In the genomic region with DNA sequence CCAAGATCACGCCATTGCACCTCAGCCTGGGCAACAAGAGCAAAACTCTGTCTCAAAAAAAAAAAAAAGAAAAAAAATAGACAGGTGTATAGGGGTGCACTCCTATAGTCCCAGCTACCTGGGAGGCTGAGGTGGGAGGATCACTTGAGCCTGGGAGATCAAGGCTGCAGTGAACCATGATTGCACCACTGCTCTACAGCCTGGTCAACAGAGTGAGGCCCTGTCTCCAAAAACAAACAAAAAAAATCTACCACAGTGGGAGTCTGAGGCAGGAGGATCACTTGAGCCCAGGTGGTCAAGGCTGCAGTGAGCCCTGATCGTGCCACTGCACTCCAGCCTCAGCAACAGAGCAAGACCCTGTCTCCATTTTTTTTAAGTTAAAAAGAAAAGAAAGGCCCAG, we compare ENCODE assay signal across 4 cellular contexts. TPM values are rescaled to one million over a fixed set of nuclear protein-coding genes. Genes with fewer than 3 reads are reported as not detected.
"Had no signal": no experiment of that assay in that cellular context is flagged by ENCODE, and none has a peak within 500 bp of the region (broad histone marks: within the 10 kb centered on the region; RNA-seq: fewer than 3 reads in every experiment).

No MANE protein-coding gene starts in this region.

RNA-seq across cellular contexts. Expression of a gene that starts 59.7 kb away (rescaled TPM):
- total RNA-seq: activated B cell treated with CpG ODN at 0.5 μM for 24 hours; activated CD4-positive, alpha-beta T cell treated with anti-CD3 and anti-CD28 coated beads, Interleukin-2, amount 10 ng/mL, durations not matched to agents 24 days and 14 days; T-helper 1 cell treated with Interleukin-12 subunit alpha and Interleukin-12 subunit beta and Interleukin-4 antibody, amounts not matched to agents 30 ng/mL and 1 ng/mL, for 36 hours; WTC11 had no signal
